1 cellular context compared by ENCODE assay signal in the genomic region with DNA sequence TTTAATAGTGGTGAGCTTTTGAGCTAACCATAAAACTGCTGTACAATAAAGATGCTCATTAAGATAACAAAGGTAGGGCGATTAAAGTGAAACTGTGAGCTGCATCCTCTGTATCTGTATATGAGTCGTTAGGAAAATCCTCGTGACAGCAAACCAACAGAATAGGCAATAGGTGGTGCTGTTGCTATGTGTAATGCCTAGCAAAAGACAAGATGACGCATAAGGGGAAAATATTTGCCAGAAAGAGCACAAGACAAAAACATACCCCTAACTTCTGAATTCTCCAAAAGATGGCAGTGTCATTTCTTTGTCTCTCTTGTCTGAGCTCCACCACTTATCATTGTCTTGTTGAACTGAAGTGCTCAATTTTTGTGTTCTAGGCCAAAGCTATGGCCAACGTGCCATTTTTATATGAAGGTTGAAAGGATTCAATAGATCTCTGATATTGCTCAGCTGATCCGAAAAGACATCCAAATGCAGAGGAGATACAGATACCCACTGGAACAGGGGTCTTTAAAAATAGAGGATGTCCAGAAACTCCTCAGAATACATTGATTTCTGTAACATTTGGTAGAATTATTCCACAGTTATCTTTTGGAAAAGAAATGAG.
A peak's percentile ranks its signal among the peaks of the same experiment; 100 is the strongest.
TF ChIP-seq lines count a peak whose summit lies in the region.

No MANE protein-coding gene starts in this region.

TF ChIP-seq in H1, 55 proteins besides CTCF, POLR2A, EP300 and RAD21:
- TF ChIP-seq SUZ12 (IDR thresholded peaks at IDR 0.05; ENCODE audit: low read length) (no peak), SIN3A (conservative IDR thresholded peaks at IDR 0.05 in 1 of 2, IDR thresholded peaks at IDR 0.05 in 1 of 2; ENCODE audit: low read depth in 1 of 2, low read length in 2 of 2) (no peak), POU5F1 (IDR thresholded peaks at IDR 0.05; ENCODE audit: low read depth, low read length) (no peak), JUN (IDR thresholded peaks at IDR 0.05; ENCODE audit: low read depth, low read length) (no peak), TCF12 (IDR thresholded peaks at IDR 0.05; ENCODE audit: low read depth, low read length) (no peak), ZNF274 (IDR thresholded peaks at IDR 0.05; ENCODE audit: borderline replicate concordance, extremely low read depth, low read length) (no peak), SRF (IDR thresholded peaks at IDR 0.05; ENCODE audit: low read depth, low read length) (no peak), BRCA1 (IDR thresholded peaks at IDR 0.05; ENCODE audit: low read depth, low read length) (no peak), CREB1 (IDR thresholded peaks at IDR 0.05) (peak; percentile 66), ASH2L (IDR thresholded peaks at IDR 0.05; ENCODE audit: low read length) (no peak), TEAD4 (IDR thresholded peaks at IDR 0.05; ENCODE audit: low read depth, low read length) (no peak), JUND (IDR thresholded peaks at IDR 0.05; ENCODE audit: low read length) (peak; percentile 91)
